ENCODE assay signal across 24 cellular contexts in the genomic region with DNA sequence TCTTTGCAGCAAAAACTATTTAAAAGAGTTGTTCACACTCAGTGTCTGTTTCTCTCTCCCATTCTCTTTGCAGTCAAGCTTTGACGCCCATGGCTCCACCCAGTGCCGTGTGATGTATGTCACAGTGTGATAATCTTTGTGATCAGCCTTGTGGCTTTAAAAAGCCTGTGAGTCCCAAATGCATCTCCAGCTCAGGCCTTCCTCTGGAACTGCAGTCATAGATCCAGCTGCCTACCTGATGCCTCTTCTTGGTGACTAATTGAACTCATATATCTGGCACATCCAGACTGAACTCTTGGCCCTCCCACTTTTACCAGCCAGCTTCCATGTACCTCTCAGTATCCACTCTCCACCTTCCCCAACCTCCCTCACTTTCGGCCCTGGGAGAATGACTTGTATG.
DNase-seq lines count a peak whose midpoint lies in the region; ATAC-seq and TF ChIP-seq lines count a peak whose summit lies in the region.
"Had no signal": no experiment of that assay in that cellular context is flagged by ENCODE, and none has a peak within 500 bp of the region (broad histone marks: within the 10 kb centered on the region; RNA-seq: fewer than 3 reads in every experiment).

No MANE protein-coding gene starts in this region.

- H3K27me3 Mint-ChIP-seq in CD8-positive, alpha-beta memory T cell: peaks cover 3 to 28% of the 10 kb centered on the region in 2 donors

- no peaks in the 10 kb centered on the region for H3K9me3 ChIP-seq in left ventricle myocardium inferior (replicated peaks)
- no peaks in the 10 kb centered on the region for H3K9me3 ChIP-seq in CD8-positive, alpha-beta memory T cell (ENCODE audit: low read length)
- H3K9me3 ChIP-seq: ascending aorta, BE2C, gastrocnemius medialis, MG63, ovary had no signal

- no peak overlapping the region for H3K4me3 ChIP-seq in left ventricle myocardium inferior
- no peak overlapping the region for H3K4me3 ChIP-seq in CD8-positive, alpha-beta memory T cell (ENCODE audit: low read length)
- H3K4me3 ChIP-seq: ascending aorta, gastrocnemius medialis, MG63, ovary had no signal

- POLR2A ChIA-PET in CD8-positive, alpha-beta memory T cell (lab: Charles Lee): no interaction called here

- no peak overlapping the region for H3K4me3 Mint-ChIP-seq in CD8-positive, alpha-beta memory T cell
- H3K4me3 Mint-ChIP-seq: activated CD4-positive, alpha-beta T cell treated with anti-CD3 and anti-CD28 coated beads, Interleukin-2, amount 10 ng/mL, durations not matched to agents 24 days and 14 days; activated CD8-positive, alpha-beta memory T cell treated with anti-CD3 and anti-CD28 coated beads, Interleukin-2, amount 10 ng/mL, durations not matched to agents 7 days and 5 days; activated naive CD4-positive, alpha-beta T cell treated with anti-CD3 and anti-CD28 coated beads, Interleukin-2, amount 50 U/mL, for 24 hours had no signal

- H3K27me3 ChIP-seq in left ventricle myocardium inferior (ENCODE audit: low read depth): no peaks in the 10 kb centered on the region
- no peaks in the 10 kb centered on the region for H3K27me3 ChIP-seq in CD8-positive, alpha-beta memory T cell (ENCODE audit: insufficient read depth, low read length, poor library complexity, severe bottlenecking)
- H3K27me3 ChIP-seq: ascending aorta, BE2C, gastrocnemius medialis, MG63, ovary had no signal

- H3K4me1 Mint-ChIP-seq in CD8-positive, alpha-beta memory T cell: no peaks in the 10 kb centered on the region
- H3K4me1 Mint-ChIP-seq: activated CD4-positive, alpha-beta T cell treated with anti-CD3 and anti-CD28 coated beads, Interleukin-2, amount 10 ng/mL, durations not matched to agents 24 days and 14 days; activated CD8-positive, alpha-beta memory T cell treated with anti-CD3 and anti-CD28 coated beads, Interleukin-2, amount 10 ng/mL, durations not matched to agents 7 days and 5 days; activated naive CD4-positive, alpha-beta T cell treated with anti-CD3 and anti-CD28 coated beads, Interleukin-2, amount 50 U/mL, for 24 hours had no signal

- H3K27ac ChIP-seq in left ventricle myocardium inferior (replicated peaks) (peak overlapping the region; percentile 75), VCaP (peak overlapping the region; percentile 73)
- H3K27ac ChIP-seq in CD8-positive, alpha-beta memory T cell (ENCODE audit: low read depth, low read length): no peak overlapping the region
- H3K27ac ChIP-seq: ascending aorta, ovary had no signal

- DNase-seq in left ventricle myocardium inferior: no peak
- no peak for DNase-seq in left ventricle myocardium superior
- peak; percentile 23 for DNase-seq in kidney tubule cell (ENCODE audit: low spot score)
- DNase-seq in CD8-positive, alpha-beta memory T cell: no peak
- no peak for DNase-seq in NCI-H526 (lab: John Stamatoyannopoulos, UW)
- DNase-seq in amniotic stem cell (lab: John Stamatoyannopoulos, UW): no peak
- DNase-seq: activated CD4-positive, alpha-beta T cell treated with anti-CD3 and anti-CD28 coated beads, Interleukin-2, amount 10 ng/mL, durations not matched to agents 24 days and 14 days; activated CD8-positive, alpha-beta memory T cell treated with anti-CD3 and anti-CD28 coated beads, Interleukin-2, amount 10 ng/mL, durations not matched to agents 7 days and 5 days; BE2C; cerebellar nuclear complex; COR-L47; gastrocnemius medialis; MG63; NCI-H1436 treated with DMSO at 0.1 percent for 48 hours; NCI-H526 treated with DMSO at 0.1 percent for 48 hours; ovary; right cardiac atrium; SHP77; SW 1271; trophoblast cell had no signal

- H3K4me1 ChIP-seq in left ventricle myocardium inferior: peaks cover 38% of the 10 kb centered on the region
- no peaks in the 10 kb centered on the region for H3K4me1 ChIP-seq in CD8-positive, alpha-beta memory T cell (ENCODE audit: insufficient read depth, low read length)
- H3K4me1 ChIP-seq: ascending aorta, BE2C had no signal

- intact Hi-C loops in left ventricle myocardium inferior (cut with micrococcal nuclease) (no loop called here), left ventricle myocardium superior (cut with micrococcal nuclease) (no loop called here)

- no peak for TF ChIP-seq CTCF in left ventricle myocardium inferior (IDR thresholded peaks at IDR 0.05; ENCODE audit: borderline replicate concordance)
- no peak for TF ChIP-seq CTCF in VCaP (conservative IDR thresholded peaks at IDR 0.05)

- ATAC-seq in left ventricle myocardium superior (no peak), HG03342 (IDR thresholded peaks at IDR 0.05; ENCODE audit: unreplicated experiment) (no peak)
- ATAC-seq: activated CD8-positive, alpha-beta memory T cell treated with anti-CD3 and anti-CD28 coated beads, Interleukin-2, amount 10 ng/mL, durations not matched to agents 7 days and 5 days; gastrocnemius medialis had no signal

- peaks cover 0 to 4% (median 0%) of the 10 kb centered on the region in 5 donors for H3K9me3 Mint-ChIP-seq in CD8-positive, alpha-beta memory T cell
- H3K9me3 Mint-ChIP-seq: activated CD4-positive, alpha-beta T cell treated with anti-CD3 and anti-CD28 coated beads, Interleukin-2, amount 10 ng/mL, durations not matched to agents 24 days and 14 days; activated naive CD4-positive, alpha-beta T cell treated with anti-CD3 and anti-CD28 coated beads, Interleukin-2, amount 50 U/mL, for 24 hours had no signal

- H3K27ac Mint-ChIP-seq in CD8-positive, alpha-beta memory T cell: peak overlapping the region in 1 of 8 donors; percentile 4
- H3K27ac Mint-ChIP-seq: activated CD4-positive, alpha-beta T cell treated with anti-CD3 and anti-CD28 coated beads, Interleukin-2, amount 10 ng/mL, durations not matched to agents 24 days and 14 days; activated CD8-positive, alpha-beta memory T cell treated with anti-CD3 and anti-CD28 coated beads, Interleukin-2, amount 10 ng/mL, durations not matched to agents 7 days and 5 days; activated naive CD4-positive, alpha-beta T cell treated with anti-CD3 and anti-CD28 coated beads, Interleukin-2, amount 50 U/mL, for 24 hours had no signal

- no peaks in the 10 kb centered on the region for H3K36me3 ChIP-seq in left ventricle myocardium inferior
- no peaks in the 10 kb centered on the region for H3K36me3 ChIP-seq in CD8-positive, alpha-beta memory T cell (ENCODE audit: insufficient read depth, low read length)
- H3K36me3 ChIP-seq: ascending aorta, BE2C, gastrocnemius medialis, MG63, ovary had no signal

- CTCF ChIA-PET in CD8-positive, alpha-beta memory T cell (lab: Charles Lee): no interaction called here

- H3K36me3 Mint-ChIP-seq in CD8-positive, alpha-beta memory T cell: no peaks in the 10 kb centered on the region
- H3K36me3 Mint-ChIP-seq: activated CD8-positive, alpha-beta memory T cell treated with anti-CD3 and anti-CD28 coated beads, Interleukin-2, amount 10 ng/mL, durations not matched to agents 7 days and 5 days; activated naive CD4-positive, alpha-beta T cell treated with anti-CD3 and anti-CD28 coated beads, Interleukin-2, amount 50 U/mL, for 24 hours had no signal
